Comparison of ENCODE assay signal across 18 cellular contexts in the genomic region with DNA sequence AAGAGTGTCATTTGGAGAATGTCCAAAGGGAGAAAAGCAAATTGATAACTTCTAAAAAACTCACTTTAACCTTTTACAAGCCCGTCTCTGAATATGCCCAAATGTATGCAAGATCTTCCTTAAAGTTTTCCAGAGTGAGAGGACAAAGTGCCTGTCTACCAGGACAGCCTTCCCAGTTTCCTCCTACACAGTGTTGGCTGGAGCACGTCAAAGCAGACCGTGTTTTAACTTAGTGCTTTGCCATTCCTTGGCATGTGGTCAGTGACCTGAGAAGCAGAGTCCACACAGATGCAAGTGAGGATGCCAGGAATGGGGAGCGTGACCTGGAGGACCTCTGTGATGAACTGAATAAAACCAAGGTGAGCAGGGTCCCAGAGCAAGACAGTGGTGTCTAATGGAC.
DNase-seq lines count a peak whose midpoint lies in the region.
"Had no signal": no experiment of that assay in that cellular context is flagged by ENCODE, and none has a peak within 500 bp of the region (broad histone marks: within the 10 kb centered on the region; RNA-seq: fewer than 3 reads in every experiment).

No MANE protein-coding gene starts in this region.

- H3K27ac ChIP-seq in SK-N-MC (peak overlapping the region; percentile 67), mesenchymal stem cell (ENCODE audit: low read length, poor library complexity, severe bottlenecking) (no peak overlapping the region), subcutaneous abdominal adipose tissue (ENCODE audit: low read depth, low read length) (peak overlapping the region; percentile 79)
- H3K27ac ChIP-seq: SJCRH30 had no signal

- H3K27ac Mint-ChIP-seq in dendritic cell treated with granulocyte-macrophage colony-stimulating factor and Interleukin-4, amounts not matched to agents 40 ng/mL and 50 ng/mL, for 4 days = peak overlapping the region; percentile 47

- peaks cover 3% of the 10 kb centered on the region for H3K27me3 Mint-ChIP-seq in dendritic cell treated with granulocyte-macrophage colony-stimulating factor and Interleukin-4, amounts not matched to agents 40 ng/mL and 50 ng/mL, for 4 days

- H4K8ac ChIP-seq in mesenchymal stem cell (ENCODE audit: low read length) = no peak overlapping the region

- H3K4me1 ChIP-seq in mesenchymal stem cell (ENCODE audit: control insufficient read depth, insufficient read depth, low read depth, low read length) (peaks cover 3% of the 10 kb centered on the region), subcutaneous abdominal adipose tissue (ENCODE audit: control insufficient read depth in 5 of 5, insufficient read depth in 5 of 5, low read length in 5 of 5) (peaks cover 16 to 55% (median 28%) of the 10 kb centered on the region in 5 donors)
- H3K4me1 ChIP-seq: SJCRH30 had no signal

- peak overlapping the region in 1 of 2 experiments; percentile 47 for H3K4ac ChIP-seq in mesenchymal stem cell (ENCODE audit: low read depth in 1 of 2, low read length in 2 of 2)

- H3K4me3 ChIP-seq in SK-N-MC (no peak overlapping the region), mesenchymal stem cell (ENCODE audit: insufficient read depth in 1 of 2, low read depth in 1 of 2, low read length in 2 of 2) (peak overlapping the region in 1 of 2 experiments; percentile 17), subcutaneous abdominal adipose tissue (ENCODE audit: low read depth in 1 of 5, low read length in 5 of 5) (no peak overlapping the region)
- H3K4me3 ChIP-seq: BLaER1 treated with 17β-estradiol and CSF1 and Interleukin-3, amounts not matched to agents 10 nM and 100 nM; MG63; SJCRH30; thoracic aorta had no signal

- peak overlapping the region in 1 of 2 experiments; percentile 6 for H3K14ac ChIP-seq in mesenchymal stem cell (ENCODE audit: low read length in 2 of 2)

- 89% methylated on average over 4 of the region's 4 CpGs for WGBS in mesenchymal stem cell

- H2AK5ac ChIP-seq in mesenchymal stem cell (ENCODE audit: low read length, severe bottlenecking) = no peak overlapping the region

- no peak overlapping the region for H2BK120ac ChIP-seq in mesenchymal stem cell (ENCODE audit: low read depth, low read length)

- no peak overlapping the region for H2BK5ac ChIP-seq in mesenchymal stem cell (ENCODE audit: low read depth, low read length, poor library complexity, severe bottlenecking)

- no peaks in the 10 kb centered on the region for H3K36me3 Mint-ChIP-seq in dendritic cell treated with granulocyte-macrophage colony-stimulating factor and Interleukin-4, amounts not matched to agents 40 ng/mL and 50 ng/mL, for 4 days (ENCODE audit: low read depth)

- no peak overlapping the region for H3K4me2 ChIP-seq in mesenchymal stem cell (ENCODE audit: low read length, poor library complexity, severe bottlenecking)

- H2BK12ac ChIP-seq in mesenchymal stem cell (ENCODE audit: low read length in 2 of 2) = peak overlapping the region in 1 of 2 experiments; percentile 50

- intact Hi-C loops in dendritic cell treated with granulocyte-macrophage colony-stimulating factor and Interleukin-4, amounts not matched to agents 40 ng/mL and 50 ng/mL, for 4 days (cut with micrococcal nuclease) = no loop called here

- H3K27me3 ChIP-seq in mesenchymal stem cell (ENCODE audit: control insufficient read depth in 1 of 2, insufficient read depth in 1 of 2, low read length in 2 of 2) (peaks cover 2 to 9% of the 10 kb centered on the region in 2 experiments), subcutaneous abdominal adipose tissue (ENCODE audit: control insufficient read depth in 5 of 5, insufficient read depth in 4 of 5, low read length in 5 of 5) (peaks cover 0 to 3% (median 0%) of the 10 kb centered on the region in 5 donors)
- H3K27me3 ChIP-seq: BLaER1 treated with 17β-estradiol and CSF1 and Interleukin-3, amounts not matched to agents 10 nM and 100 nM; MG63; SJCRH30 had no signal

- H3K9ac ChIP-seq in SK-N-MC (ENCODE audit: insufficient read length) (peak overlapping the region; percentile 13), mesenchymal stem cell (ENCODE audit: low read length) (no peak overlapping the region), subcutaneous abdominal adipose tissue (ENCODE audit: low read length in 5 of 5) (peak overlapping the region in 2 of 5 donors; percentile 21 to 57)

- no peak overlapping the region for H3K23ac ChIP-seq in mesenchymal stem cell (ENCODE audit: low read length in 2 of 2)

- H4K91ac ChIP-seq in mesenchymal stem cell (ENCODE audit: low read length) = no peak overlapping the region

- H3K79me1 ChIP-seq in mesenchymal stem cell (replicated peaks; ENCODE audit: low read length, poor library complexity, severe bottlenecking) = no peaks in the 10 kb centered on the region

- H3K9me3 ChIP-seq in SK-N-MC (ENCODE audit: low read depth, low read length) (no peaks in the 10 kb centered on the region), mesenchymal stem cell (ENCODE audit: control insufficient read depth, low read length) (peaks cover 11% of the 10 kb centered on the region), subcutaneous abdominal adipose tissue (ENCODE audit: control insufficient read depth in 5 of 5, low read length in 5 of 5) (no peaks in the 10 kb centered on the region)
- H3K9me3 ChIP-seq: MG63, SJCRH30, thoracic aorta had no signal

- no peak overlapping the region for H2BK15ac ChIP-seq in mesenchymal stem cell (ENCODE audit: low read depth, poor library complexity, severe bottlenecking)

- H3K18ac ChIP-seq in mesenchymal stem cell (ENCODE audit: low read depth in 1 of 2, low read length in 2 of 2) = peak overlapping the region; percentile 6 to 88

- H3K4me1 Mint-ChIP-seq in dendritic cell treated with granulocyte-macrophage colony-stimulating factor and Interleukin-4, amounts not matched to agents 40 ng/mL and 50 ng/mL, for 4 days (ENCODE audit: low read depth) = peaks cover 66% of the 10 kb centered on the region

- no peaks in the 10 kb centered on the region for H3K36me3 ChIP-seq in SK-N-MC (ENCODE audit: insufficient read depth, low read length)
- H3K36me3 ChIP-seq in mesenchymal stem cell (ENCODE audit: control insufficient read depth in 1 of 2, insufficient read depth in 2 of 2, low read depth in 1 of 2, low read length in 2 of 2) = no peaks in the 10 kb centered on the region
- no peaks in the 10 kb centered on the region for H3K36me3 ChIP-seq in subcutaneous abdominal adipose tissue (ENCODE audit: control insufficient read depth in 5 of 5, insufficient read depth in 5 of 5, low read length in 5 of 5)
- H3K36me3 ChIP-seq: BLaER1 treated with 17β-estradiol and CSF1 and Interleukin-3, amounts not matched to agents 10 nM and 100 nM; MG63; SJCRH30; thoracic aorta had no signal

- DNase-seq in SK-N-MC (ENCODE audit: low read depth, low spot score) (no peak), mesenchymal stem cell (peak; percentile 13), nucleus accumbens (lab: John Stamatoyannopoulos, UW) (no peak), activated gamma-delta T cell (lab: John Stamatoyannopoulos, UW) (no peak), NCI-H2029 (lab: John Stamatoyannopoulos, UW) (no peak)
- DNase-seq: activated CD4-positive, alpha-beta T cell treated with anti-CD3 and anti-CD28 coated beads for 1 hour; activated naive CD4-positive, alpha-beta T cell treated with Interleukin-2 at 50 U/mL for 16 hours; NCI-H187 treated with DMSO at 0.1 percent for 48 hours; NCI-H446 treated with DMSO at 0.1 percent for 48 hours; SJCRH30; stimulated activated CD4-positive, alpha-beta T cell treated with anti-CD3 and anti-CD28 coated beads, Interleukin-4, amount 100 ng/mL, for 1 hour; stimulated activated CD8-positive, alpha-beta memory T cell treated with anti-CD3 and anti-CD28 coated beads, Interleukin-4, amount 100 ng/mL, for 48 hours had no signal

- H3K4me3 Mint-ChIP-seq in dendritic cell treated with granulocyte-macrophage colony-stimulating factor and Interleukin-4, amounts not matched to agents 40 ng/mL and 50 ng/mL, for 4 days = no peak overlapping the region
- H3K4me3 Mint-ChIP-seq: neural crest cell had no signal

- no peaks in the 10 kb centered on the region for H3K9me3 Mint-ChIP-seq in dendritic cell treated with granulocyte-macrophage colony-stimulating factor and Interleukin-4, amounts not matched to agents 40 ng/mL and 50 ng/mL, for 4 days

- no peak overlapping the region for H2AFZ ChIP-seq in mesenchymal stem cell (ENCODE audit: low read depth, low read length)
